ENCODE assay signal across 27 cellular contexts in the genomic region with DNA sequence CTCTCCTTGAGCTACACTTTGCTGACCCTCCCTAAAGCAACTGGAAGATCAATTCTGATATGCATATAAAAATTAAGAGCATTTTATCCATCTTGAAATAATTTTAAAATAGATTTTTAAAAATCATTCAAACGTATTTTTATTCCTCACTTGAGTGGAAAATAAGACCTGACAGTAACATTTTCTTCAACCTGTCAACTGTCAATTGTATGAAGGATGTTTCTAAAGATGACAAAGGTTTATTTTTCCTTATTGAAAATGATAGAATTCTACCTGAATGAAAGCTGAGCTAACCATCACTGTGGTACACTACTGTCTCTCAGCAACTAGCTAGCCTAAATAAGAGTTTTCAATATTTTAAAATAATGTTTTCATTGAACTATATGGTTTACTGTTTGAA.
"Had no signal": no experiment of that assay in that cellular context is flagged by ENCODE, and none has a peak within 500 bp of the region (broad histone marks: within the 10 kb centered on the region; RNA-seq: fewer than 3 reads in every experiment).

No MANE protein-coding gene starts in this region.

- H3K4me1 Mint-ChIP-seq: naive B cell; stimulated activated effector memory CD8-positive, alpha-beta T cell treated with anti-CD3 and anti-CD28 coated beads, Interleukin-12 subunit alpha, Interleukin-12 subunit beta, amount 100 ng/mL, for 72 hours had no signal

- H3K36me3 ChIP-seq: esophagus squamous epithelium, left lung, prostate gland, right atrium auricular region, stomach, tibial artery, upper lobe of left lung had no signal

- H3K27ac Mint-ChIP-seq: mesothelial cell of epicardium; naive B cell; natural killer cell treated with Interleukin-12 subunit alpha and Interleukin-12 subunit beta and Interleukin-15 and Interleukin-18, amount 100 ng/mL, for 72 hours; stimulated activated effector memory CD8-positive, alpha-beta T cell treated with anti-CD3 and anti-CD28 coated beads, Interleukin-12 subunit alpha, Interleukin-12 subunit beta, amount 100 ng/mL, for 72 hours had no signal

- H3K4me1 ChIP-seq: left lung, prostate gland, upper lobe of left lung had no signal

- H3K4me3 Mint-ChIP-seq: mesothelial cell of epicardium; naive B cell; natural killer cell treated with Interleukin-12 subunit alpha and Interleukin-12 subunit beta and Interleukin-15 and Interleukin-18, amount 100 ng/mL, for 72 hours; stimulated activated effector memory CD8-positive, alpha-beta T cell treated with anti-CD3 and anti-CD28 coated beads, Interleukin-12 subunit alpha, Interleukin-12 subunit beta, amount 100 ng/mL, for 72 hours had no signal

- H3K27me3 ChIP-seq: right atrium auricular region, testis, tibial artery, upper lobe of left lung had no signal

- DNase-seq: effector memory CD4-positive, alpha-beta T cell; erythroblast; esophagus squamous epithelium; foreskin melanocyte; head of caudate nucleus; left cardiac atrium; left lung; mesenchymal stem cell; mucosa of descending colon; naive B cell; nucleus accumbens; stimulated activated CD4-positive, alpha-beta T cell treated with anti-CD3 and anti-CD28 coated beads, Interleukin-12 subunit alpha, Interleukin-12 subunit beta, amount 100 ng/mL, for 4 hours; stimulated activated CD4-positive, alpha-beta T cell treated with anti-CD3 and anti-CD28 coated beads, Interleukin-2, amount 100 ng/mL, for 24 hours; stimulated activated CD4-positive, alpha-beta T cell treated with anti-CD3 and anti-CD28 coated beads, Interleukin-4, amount 100 ng/mL, for 24 hours; stimulated activated naive CD4-positive, alpha-beta T cell treated with Interleukin-2 at 50 U/mL for 16 hours; stomach; substantia nigra; testis; tibial artery; upper lobe of left lung had no signal

- H3K36me3 Mint-ChIP-seq: naive B cell; natural killer cell treated with Interleukin-12 subunit alpha and Interleukin-12 subunit beta and Interleukin-15 and Interleukin-18, amount 100 ng/mL, for 72 hours; stimulated activated effector memory CD8-positive, alpha-beta T cell treated with anti-CD3 and anti-CD28 coated beads, Interleukin-12 subunit alpha, Interleukin-12 subunit beta, amount 100 ng/mL, for 72 hours had no signal

- H3K9me3 Mint-ChIP-seq: mesothelial cell of epicardium; naive B cell; natural killer cell treated with Interleukin-12 subunit alpha and Interleukin-12 subunit beta and Interleukin-15 and Interleukin-18, amount 100 ng/mL, for 72 hours; stimulated activated effector memory CD8-positive, alpha-beta T cell treated with anti-CD3 and anti-CD28 coated beads, Interleukin-12 subunit alpha, Interleukin-12 subunit beta, amount 100 ng/mL, for 72 hours had no signal

- H3K9me3 ChIP-seq: esophagus squamous epithelium, left lung, mucosa of descending colon, prostate gland, right atrium auricular region, stomach, testis, tibial artery, upper lobe of left lung had no signal

- H3K27ac ChIP-seq: coronary artery, esophagus squamous epithelium, left lung, prostate gland, right atrium auricular region, stomach, testis, tibial artery, upper lobe of left lung had no signal

- H3K4me3 ChIP-seq: coronary artery, esophagus squamous epithelium, left lung, mucosa of descending colon, prostate gland, right atrium auricular region, smooth muscle cell, stomach, testis, tibial artery, upper lobe of left lung had no signal

- H3K4me2 ChIP-seq: smooth muscle cell had no signal
